9 cellular contexts compared by ENCODE assay signal in genomic region chr2:95323347-95324155, GRCh38. TPM values are rescaled to one million over a fixed set of nuclear protein-coding genes. Genes with fewer than 3 reads are reported as not detected.
DNase-seq lines count a peak whose midpoint lies in the region; ATAC-seq and TF ChIP-seq lines count a peak whose summit lies in the region.
"Had no signal": no experiment of that assay in that cellular context is flagged by ENCODE, and none has a peak within 500 bp of the region (broad histone marks: within the 10 kb centered on the region; RNA-seq: fewer than 3 reads in every experiment).

No MANE protein-coding gene starts in this region.

- in situ Hi-C loops in SK-MEL-5 (cut with HindIII; ENCODE audit: low pct_unique_long_range_greater_than_20kb, low sequenced_read_pairs) = no loop called here

- TF ChIP-seq CTCF in AG04449 (IDR thresholded peaks at IDR 0.05; ENCODE audit: insufficient read depth, low read length, missing control alignments) (peak; percentile 58), GM12875 (IDR thresholded peaks at IDR 0.05; ENCODE audit: borderline replicate concordance, insufficient read depth, low read depth, low read length) (peak; percentile 64)

- POLR2A ChIA-PET in AG04449 (lab: Yijun Ruan, JAX) = no interaction called here

- ATAC-seq in GM18511 (IDR thresholded peaks at IDR 0.05; ENCODE audit: unreplicated experiment) (no peak), HG03571 (IDR thresholded peaks at IDR 0.05; ENCODE audit: unreplicated experiment) (no peak), GM18907 (IDR thresholded peaks at IDR 0.05; ENCODE audit: unreplicated experiment) (no peak)
- no peak for ATAC-seq in activated CD4-positive, CD25-positive, alpha-beta regulatory T cell treated with anti-CD3 and anti-CD28 coated beads, Interleukin-2, amount 50 U/mL, for 24 hours

- CTCF ChIA-PET in AG04449 (lab: Yijun Ruan, JAX) = interaction anchor here (1.0 to 2.1 kb wide), 2 partner anchors 11 to 21 kb away, joined by 4 to 12 read pairs; no protein-coding TSS in a partner anchor

- no peak overlapping the region for H3K4me3 ChIP-seq in AG04449 (ENCODE audit: low read depth, low read length)
- H3K4me3 ChIP-seq in GM12875 (ENCODE audit: low read depth, low read length) = no peak overlapping the region

- DNase-seq in AG04449 (ENCODE audit: low read depth, low spot score) (no peak), SK-MEL-5 (ENCODE audit: low read depth, low spot score) (peak; percentile 61), hepatic stellate cell (ENCODE audit: low spot score) (peak; percentile 62)

RNA-seq across cellular contexts. Expression of gene KCNIP3, which starts 26.4 kb away (rescaled TPM):
- total RNA-seq in SK-MEL-5 (2014; rRNA removed; shearing (Covaris generic)) = 18.1 and 21.0 TPM in 2 replicates
- polyA plus RNA-seq in SK-MEL-5 (2015; cell fraction: cytosol; rRNA removed) = 17.1 and 20.0 TPM in 2 replicates
- polyA plus RNA-seq in SK-MEL-5 (2015; cell fraction: nucleus; rRNA removed) = 27.3 and 66.5 TPM in 2 replicates
- total RNA-seq: activated naive CD4-positive, alpha-beta T cell treated with anti-CD3 and anti-CD28 coated beads, Interleukin-2, amount 50 U/mL, for 72 hours had no signal

RNA-seq across cellular contexts. Expression of gene PROM2, which starts 49.3 kb away (rescaled TPM):
- total RNA-seq in SK-MEL-5 (2014; rRNA removed; shearing (Covaris generic)) = not detected in 2 replicates
- 0.25 TPM in 1 of 2 replicates, not detected in the other for polyA plus RNA-seq in SK-MEL-5 (2015; cell fraction: cytosol; rRNA removed)
- polyA plus RNA-seq in SK-MEL-5 (2015; cell fraction: nucleus; rRNA removed) = not detected in 2 replicates
